In genomic region chr12:62799126-62799736, GRCh38 we compare ENCODE assay signal across 8 cellular contexts.
DNase-seq lines count a peak whose midpoint lies in the region; ATAC-seq and TF ChIP-seq lines count a peak whose summit lies in the region.

No MANE protein-coding gene starts in this region.

- no peaks in the 10 kb centered on the region for H3K4me1 Mint-ChIP-seq in immature natural killer cell

- H3K36me3 Mint-ChIP-seq in immature natural killer cell: no peaks in the 10 kb centered on the region

- no peaks in the 10 kb centered on the region for H3K9me3 Mint-ChIP-seq in immature natural killer cell

- H3K27me3 Mint-ChIP-seq in immature natural killer cell (ENCODE audit: low read depth in 3 of 3): peaks cover 0 to 7% (median 0%) of the 10 kb centered on the region in 3 donors

- in situ Hi-C loops in ACHN (cut with HindIII; ENCODE audit: low pct_ligation_motif_present, low pct_unique_long_range_greater_than_20kb, low sequenced_read_pairs) (loop anchor here (25.0 kb wide), 1 partner anchor 362 kb away; no protein-coding TSS in a partner anchor), GM13977 (cut with MboI; ENCODE audit: low pct_unique_long_range_greater_than_20kb, low sequenced_read_pairs, unreplicated experiment) (loop anchor here (10.0 kb wide), 1 partner anchor 364 kb away; no protein-coding TSS in a partner anchor), brain microvascular endothelial cell (cut with HindIII; ENCODE audit: low pct_ligation_motif_present, low sequenced_read_pairs) (no loop called here)

- TF ChIP-seq CTCF in GM13977 (IDR thresholded peaks at IDR 0.05; ENCODE audit: extremely low read depth, insufficient read depth, missing control alignments) (peak; percentile 93), brain microvascular endothelial cell (IDR thresholded peaks at IDR 0.05; ENCODE audit: low read depth, low read length, missing control alignments) (peak; percentile 93)

- peak; percentile 82 for DNase-seq in ACHN
- DNase-seq in GM13977 (ENCODE audit: low spot score): peak; percentile 78
- peak; percentile 28 for DNase-seq in NCI-H1092 treated with DMSO at 0.1 percent for 48 hours (lab: John Stamatoyannopoulos, UW)
- DNase-seq in SW480 (ENCODE audit: low spot score): peak; percentile 47
- DNase-seq in brain microvascular endothelial cell: peak; percentile 76
- peak; percentile 18 to 39 (median 22) for DNase-seq in immature natural killer cell
- peak; percentile 67 for DNase-seq in stimulated activated CD4-positive, alpha-beta T cell treated with anti-CD3 and anti-CD28 coated beads, Interleukin-4, amount 100 ng/mL, for 24 hours

- ATAC-seq in HG02759 (IDR thresholded peaks at IDR 0.05; ENCODE audit: unreplicated experiment): peak; percentile 91

- H3K4me3 Mint-ChIP-seq in immature natural killer cell: no peak overlapping the region

- H3K4me3 ChIP-seq in brain microvascular endothelial cell (ENCODE audit: low read depth, low read length): no peak overlapping the region

- no peaks in the 10 kb centered on the region for H3K27me3 ChIP-seq in brain microvascular endothelial cell (replicated peaks)

- no peaks in the 10 kb centered on the region for H3K36me3 ChIP-seq in brain microvascular endothelial cell (replicated peaks)

- H3K27ac Mint-ChIP-seq in immature natural killer cell: no peak overlapping the region

- H3K27ac ChIP-seq in brain microvascular endothelial cell: no peak overlapping the region

Comparison
In these comparisons a context has a peak if more than half of its experiments do, and no peak if none do; other contexts are left out.
1. DNase-seq: peak in every context shown above with its lines; median percentile 82 in ACHN; 78 in GM13977; 76 in brain microvascular endothelial cell; 67 in stimulated activated CD4-positive, alpha-beta T cell treated with anti-CD3 and anti-CD28 coated beads, Interleukin-4, amount 100 ng/mL, for 24 hours; 47 in SW480; 28 in NCI-H1092 treated with DMSO at 0.1 percent for 48 hours; 22 in immature natural killer cell.